ENCODE assay signal across 8 cellular contexts in the genomic region with DNA sequence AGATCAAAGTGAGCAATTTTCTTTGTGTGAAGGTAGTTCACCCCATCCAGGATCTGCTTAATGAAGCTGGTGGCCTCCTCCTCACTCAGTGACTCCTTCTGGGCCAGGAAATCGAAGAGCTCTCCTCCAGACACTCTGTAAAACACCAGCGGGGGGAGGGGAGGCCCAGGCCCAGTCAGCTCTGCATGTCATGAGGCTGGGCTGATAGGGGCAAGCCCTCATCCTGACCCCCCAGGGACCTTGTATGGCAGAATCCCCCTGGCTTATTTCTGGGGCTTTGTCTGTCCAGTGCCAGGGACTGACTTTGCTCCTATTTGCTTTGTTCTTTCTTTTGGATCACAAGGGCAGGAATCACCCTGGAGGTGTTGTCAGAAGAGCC.
DNase-seq lines count a peak whose midpoint lies in the region; ATAC-seq, FAIRE-seq and TF ChIP-seq lines count a peak whose summit lies in the region.

No MANE protein-coding gene starts in this region.

- H3K27me3 Mint-ChIP-seq in activated CD4-positive, alpha-beta memory T cell treated with anti-CD3 and anti-CD28 coated beads for 36 hours, result peaks cover 1% of the 10 kb centered on the region
- H3K27me3 Mint-ChIP-seq in type B pancreatic cell, result no peaks in the 10 kb centered on the region

- CTCF ChIA-PET in activated CD4-positive, alpha-beta memory T cell treated with anti-CD3 and anti-CD28 coated beads for 36 hours (lab: Charles Lee), result interaction anchor here (0.7 to 2.0 kb wide), 9 partner anchors 12 to 1899 kb away, joined by 3 to 12 read pairs (median 4); a partner anchor contains a TSS

- H3K9me3 Mint-ChIP-seq in activated CD4-positive, alpha-beta memory T cell treated with anti-CD3 and anti-CD28 coated beads for 36 hours, result no peaks in the 10 kb centered on the region
- H3K9me3 Mint-ChIP-seq in type B pancreatic cell, result peaks cover 5% of the 10 kb centered on the region

- intact Hi-C loops in activated CD4-positive, alpha-beta memory T cell treated with anti-CD3 and anti-CD28 coated beads for 36 hours (cut with micrococcal nuclease), result loop anchor here (1.0 to 2.0 kb wide), 3 partner anchors 15 to 39 kb away; no protein-coding TSS in a partner anchor

- WGBS in lung, 2 donors, result 66 to 69% methylated on average over 2 of the region's 2 CpGs
- WGBS in upper lobe of left lung, 2 donors, result 81 to 84% methylated on average over 2 of the region's 2 CpGs

- H3K27ac Mint-ChIP-seq in activated CD4-positive, alpha-beta memory T cell treated with anti-CD3 and anti-CD28 coated beads for 36 hours, result peak overlapping the region; percentile 89
- H3K27ac Mint-ChIP-seq in type B pancreatic cell, result no peak overlapping the region

- H3K4me1 ChIP-seq in lung (ENCODE audit: control insufficient read depth in 2 of 2, insufficient read depth in 2 of 2, low read length in 2 of 2), result peaks cover 15 to 24% of the 10 kb centered on the region in 2 donors
- peaks cover 18 to 57% (median 38%) of the 10 kb centered on the region in 4 donors for H3K4me1 ChIP-seq in upper lobe of left lung

- DNase-seq in activated gamma-delta T cell treated with Interleukin-2 at 50 U/mL for 16 hours (peak; percentile 38), activated gamma-delta T cell (lab: John Stamatoyannopoulos, UW) (no peak), lung (ENCODE audit: low spot score) (no peak), upper lobe of left lung (no peak), type B pancreatic cell (ENCODE audit: extremely low spot score, unreplicated experiment) (no peak), NCI-H2081 treated with DMSO at 0.1 percent for 48 hours (lab: John Stamatoyannopoulos, UW) (no peak), HTR-8/SVneo (ENCODE audit: insufficient read length, low spot score) (no peak)
- peak; percentile 77 for DNase-seq in activated CD4-positive, alpha-beta memory T cell treated with anti-CD3 and anti-CD28 coated beads for 36 hours

- no peaks in the 10 kb centered on the region for H3K9me3 ChIP-seq in lung (ENCODE audit: control insufficient read depth in 2 of 2, insufficient read depth in 1 of 2, low read length in 1 of 2)
- no peaks in the 10 kb centered on the region for H3K9me3 ChIP-seq in upper lobe of left lung

- H3K36me3 ChIP-seq in lung (ENCODE audit: control insufficient read depth in 2 of 2, insufficient read depth in 2 of 2, low read length in 2 of 2) (no peaks in the 10 kb centered on the region), upper lobe of left lung (peaks cover 0 to 1% (median 0%) of the 10 kb centered on the region in 4 donors)

- H3K4me3 ChIP-seq in lung (peak overlapping the region; percentile 2), upper lobe of left lung (no peak overlapping the region)

- H3K4me1 Mint-ChIP-seq in activated CD4-positive, alpha-beta memory T cell treated with anti-CD3 and anti-CD28 coated beads for 36 hours (ENCODE audit: low read depth), result peaks cover 36% of the 10 kb centered on the region
- peaks cover 27% of the 10 kb centered on the region for H3K4me1 Mint-ChIP-seq in type B pancreatic cell (ENCODE audit: unreplicated experiment)

- POLR2A ChIA-PET in activated CD4-positive, alpha-beta memory T cell treated with anti-CD3 and anti-CD28 coated beads for 36 hours (lab: Charles Lee), result interaction anchor here (1.0 to 1.8 kb wide), 6 partner anchors 24 to 416 kb away, joined by 3 to 21 read pairs (median 5); a partner anchor contains a TSS

- TF ChIP-seq CTCF in lung (IDR thresholded peaks at IDR 0.05; ENCODE audit: control extremely low read depth, extremely low read depth) (no peak), upper lobe of left lung (IDR thresholded peaks at IDR 0.05) (no peak), type B pancreatic cell (conservative IDR thresholded peaks at IDR 0.05) (no peak)

- H3K27me3 ChIP-seq in lung (ENCODE audit: control insufficient read depth, insufficient read depth) (no peaks in the 10 kb centered on the region), upper lobe of left lung (no peaks in the 10 kb centered on the region)

- no peak for FAIRE-seq in HTR-8/SVneo (lab: Jason Lieb, UNC)

- no peak for TF ChIP-seq POLR2A in upper lobe of left lung (IDR thresholded peaks at IDR 0.05)

- H3K27ac ChIP-seq in lung (ENCODE audit: low read depth in 1 of 2, low read length in 1 of 2) (peak overlapping the region; percentile 42 to 53), upper lobe of left lung (peak overlapping the region; percentile 31 to 81 (median 62))

- no peaks in the 10 kb centered on the region for H3K36me3 Mint-ChIP-seq in activated CD4-positive, alpha-beta memory T cell treated with anti-CD3 and anti-CD28 coated beads for 36 hours
- no peaks in the 10 kb centered on the region for H3K36me3 Mint-ChIP-seq in type B pancreatic cell

- no peak for TF ChIP-seq EP300 in upper lobe of left lung (IDR thresholded peaks at IDR 0.05)

- H3K4me3 Mint-ChIP-seq in activated CD4-positive, alpha-beta memory T cell treated with anti-CD3 and anti-CD28 coated beads for 36 hours, result peak overlapping the region; percentile 35
- no peak overlapping the region for H3K4me3 Mint-ChIP-seq in type B pancreatic cell

- ATAC-seq in lung (ENCODE audit: insufficient read depth, low FRiP score) (no peak), upper lobe of left lung (ENCODE audit: low FRiP score in 2 of 2) (no peak)

Comparison
In these comparisons a context has a peak if more than half of its experiments do, and no peak if none do; other contexts are left out.
1. DNase-seq: peak in activated gamma-delta T cell treated with Interleukin-2 at 50 U/mL for 16 hours (single experiment) and activated CD4-positive, alpha-beta memory T cell treated with anti-CD3 and anti-CD28 coated beads for 36 hours (single experiment); none in activated gamma-delta T cell (single experiment), lung (single experiment), upper lobe of left lung (0 of 2), type B pancreatic cell (single experiment), NCI-H2081 treated with DMSO at 0.1 percent for 48 hours (single experiment) and HTR-8/SVneo (single experiment).